10 cellular contexts compared by ENCODE assay signal in genomic region chr3:160395297-160395696, GRCh38. TPM values are rescaled to one million over a fixed set of nuclear protein-coding genes. Genes with fewer than 3 reads are reported as not detected.
DNase-seq lines count a peak whose midpoint lies in the region; ATAC-seq and TF ChIP-seq lines count a peak whose summit lies in the region.
"Had no signal": no experiment of that assay in that cellular context is flagged by ENCODE, and none has a peak within 500 bp of the region (broad histone marks: within the 10 kb centered on the region; RNA-seq: fewer than 3 reads in every experiment).

No MANE protein-coding gene starts in this region.

- peaks cover 88% of the 10 kb centered on the region for H3K79me2 ChIP-seq in SK-N-SH (ENCODE audit: insufficient read depth)

- H3K27me3 ChIP-seq in HUES48 (ENCODE audit: control insufficient read depth, insufficient read depth, low read length) (no peaks in the 10 kb centered on the region), SK-N-SH (ENCODE audit: insufficient read depth) (no peaks in the 10 kb centered on the region), Peyer's patch (no peaks in the 10 kb centered on the region)

- peak overlapping the region; percentile 63 for H3K27ac ChIP-seq in HUES48 (ENCODE audit: low read depth, low read length)
- peak overlapping the region; percentile 65 to 75 for H3K27ac ChIP-seq in SK-N-SH (ENCODE audit: low read depth in 2 of 2, low read length in 1 of 2)
- H3K27ac ChIP-seq in Peyer's patch: no peak overlapping the region

- no peak for TF ChIP-seq POLR2A in Peyer's patch (IDR thresholded peaks at IDR 0.05)

- peaks cover 4% of the 10 kb centered on the region; the same call in 1 of the 2 replicates for H3K4me1 ChIP-seq in HUES48 (ENCODE audit: control insufficient read depth, insufficient read depth, low read length)
- peaks cover 9 to 10% of the 10 kb centered on the region in 2 experiments; a peak in 2 of 4 replicates for H3K4me1 ChIP-seq in SK-N-SH (ENCODE audit: control insufficient read depth in 1 of 2, insufficient read depth in 2 of 2, low read depth in 1 of 2, low read length in 1 of 2)
- peaks cover 0 to 7% (median 3%) of the 10 kb centered on the region in 4 donors for H3K4me1 ChIP-seq in Peyer's patch

- H3K36me3 ChIP-seq in HUES48 (ENCODE audit: control insufficient read depth, insufficient read depth, low read length) (no peaks in the 10 kb centered on the region), SK-N-SH (replicated peaks in 1 of 2; ENCODE audit: control insufficient read depth in 1 of 2, insufficient read depth in 2 of 2, low read length in 1 of 2) (no peaks in the 10 kb centered on the region), Peyer's patch (no peaks in the 10 kb centered on the region)

- H4K20me1 ChIP-seq in SK-N-SH (ENCODE audit: insufficient read depth): no peaks in the 10 kb centered on the region

- H3F3A ChIP-seq in SK-N-SH (replicated peaks; ENCODE audit: insufficient read depth): peaks cover 15% of the 10 kb centered on the region

- H2AFZ ChIP-seq in SK-N-SH (ENCODE audit: low read depth): 0 out of 2 replicates have a peak overlapping the region, but pooled peaks have one; percentile 17

- peak overlapping the region; percentile 45 for H3K4me2 ChIP-seq in SK-N-SH

- H3K9me3 ChIP-seq in HUES48 (ENCODE audit: control insufficient read depth, insufficient read depth, low read length) (no peaks in the 10 kb centered on the region), SK-N-SH (no peaks in the 10 kb centered on the region), Peyer's patch (no peaks in the 10 kb centered on the region)

- CTCF ChIA-PET in SK-N-SH (lab: Yijun Ruan, JAX): interaction anchor here (0.7 to 1.3 kb wide), 3 partner anchors 53 to 232 kb away, joined by 3 to 4 read pairs (median 3); no protein-coding TSS in a partner anchor

- no peak for TF ChIP-seq CTCF in SK-N-SH (IDR thresholded peaks at IDR 0.05)
- no peak for TF ChIP-seq CTCF in fibroblast of villous mesenchyme (IDR thresholded peaks at IDR 0.05; ENCODE audit: insufficient read depth, low read depth, low read length)
- TF ChIP-seq CTCF in Peyer's patch (IDR thresholded peaks at IDR 0.05): no peak

- no peak overlapping the region for H3K4me3 ChIP-seq in HUES48 (ENCODE audit: low read depth, low read length)
- H3K4me3 ChIP-seq in SK-N-SH (ENCODE audit: low read depth in 2 of 2, low read length in 1 of 2): no peak overlapping the region; a peak in 2 of 4 replicates
- H3K4me3 ChIP-seq in fibroblast of villous mesenchyme (ENCODE audit: low read depth, low read length): no peak overlapping the region
- H3K4me3 ChIP-seq in Peyer's patch: no peak overlapping the region

- H3K9ac ChIP-seq in HUES48 (ENCODE audit: low read depth, low read length) (no peak overlapping the region), SK-N-SH (no peak overlapping the region; the same call in 1 of the 2 replicates)

- POLR2A ChIA-PET in SK-N-SH (lab: Yijun Ruan, JAX): no interaction called here

- no peaks in the 10 kb centered on the region for H3K9me2 ChIP-seq in SK-N-SH

- ATAC-seq in esophagus mucosa: no peak

- peak; percentile 12 for DNase-seq in Ammon's horn (ENCODE audit: low spot score)
- DNase-seq in SK-N-SH: no peak
- peak; percentile 33 for DNase-seq in fibroblast of villous mesenchyme (ENCODE audit: low read depth)
- DNase-seq in amygdala (lab: John Stamatoyannopoulos, UW): no peak
- DNase-seq in Peyer's patch: no peak
- DNase-seq in 8988T: no peak
- DNase-seq: NCI-H1930; stimulated activated CD4-positive, alpha-beta T cell treated with anti-CD3 and anti-CD28 coated beads, Interleukin-1b, Interleukin-23, amount 100 ng/mL, for 48 hours had no signal

- no peak for TF ChIP-seq RAD21 in SK-N-SH (IDR thresholded peaks at IDR 0.05; ENCODE audit: low read length)

- no peak; a peak in 1 of 4 replicates for TF ChIP-seq EP300 in SK-N-SH (IDR thresholded peaks at IDR 0.05; ENCODE audit: borderline replicate concordance in 1 of 2, low read depth in 1 of 2, low read length in 1 of 2)

TF ChIP-seq in SK-N-SH, 30 proteins besides CTCF, POLR2A, EP300 and RAD21:
- TF ChIP-seq GATA2 (CRISPR knock-in tag; IDR thresholded peaks at IDR 0.05): no peak
- TF ChIP-seq ELF1 (IDR thresholded peaks at IDR 0.05): 0 out of 2 replicates have a peak, but pooled peaks have one; percentile 25
- no peak for TF ChIP-seq YY1 (IDR thresholded peaks at IDR 0.05; ENCODE audit: low read depth)
- peak; percentile 28; the same call in 1 of the 2 replicates for TF ChIP-seq FOSL2 (IDR thresholded peaks at IDR 0.05; ENCODE audit: borderline replicate concordance, low read depth)
- TF ChIP-seq EZH2phosphoT487 (IDR thresholded peaks at IDR 0.05; ENCODE audit: borderline replicate concordance, low read depth): no peak
- peak; percentile 65 for TF ChIP-seq TCF12 (IDR thresholded peaks at IDR 0.05)
- peak; percentile 63; the same call in 1 of the 2 replicates for TF ChIP-seq MAX (IDR thresholded peaks at IDR 0.05; ENCODE audit: low read depth)
- no peak for TF ChIP-seq PBX3 (IDR thresholded peaks at IDR 0.05)
- TF ChIP-seq NRF1 (IDR thresholded peaks at IDR 0.05; ENCODE audit: low read depth, low read length): no peak
- peak; percentile 63 for TF ChIP-seq NFIC (IDR thresholded peaks at IDR 0.05; ENCODE audit: borderline replicate concordance)

RNA-seq across cellular contexts. Expression of gene IFT80, which starts 3.7 kb away (rescaled TPM):
- 10.5 and 17.4 TPM in 2 replicates for polyA plus RNA-seq in SK-N-SH (2012; rRNA removed)
- polyA plus RNA-seq in SK-N-SH (2012; cell fraction: cytosol; rRNA removed): 15.9 and 19.4 TPM in 2 replicates
- polyA plus RNA-seq in SK-N-SH (2012; cell fraction: nucleus; rRNA removed): 12.5 and 34.3 TPM in 2 replicates
- total RNA-seq in fibroblast of villous mesenchyme: 39.0 and 47.9 TPM in 2 replicates
- total RNA-seq in esophagus mucosa: 11.0 TPM
- total RNA-seq in Peyer's patch: 10 to 100 TPM; 10.5 to 35.5 (median 15.4) TPM

RNA-seq across cellular contexts. Expression of gene SMC4, which starts 4.2 kb away (rescaled TPM):
- polyA plus RNA-seq in SK-N-SH (2012; rRNA removed): 18.8 and 26.1 TPM in 2 replicates
- polyA plus RNA-seq in SK-N-SH (2012; cell fraction: cytosol; rRNA removed): 24.9 and 28.6 TPM in 2 replicates
- 30.2 and 48.3 TPM in 2 replicates for polyA plus RNA-seq in SK-N-SH (2012; cell fraction: nucleus; rRNA removed)
- total RNA-seq in fibroblast of villous mesenchyme (63.5 and 88.5 TPM in 2 replicates), esophagus mucosa (75.4 TPM), Peyer's patch (100 to 1,000 TPM in 1 of 4 donors, 10 to 100 TPM in 3; 34.3 to 123 (median 50.8) TPM)

RNA-seq across cellular contexts. Expression of gene TRIM59, which starts 54.3 kb away (rescaled TPM):
- polyA plus RNA-seq in SK-N-SH (2012; rRNA removed): 4.1 and 5.3 TPM in 2 replicates
- polyA plus RNA-seq in SK-N-SH (2012; cell fraction: cytosol; rRNA removed): 5.1 and 6.1 TPM in 2 replicates
- polyA plus RNA-seq in SK-N-SH (2012; cell fraction: nucleus; rRNA removed): 4.1 and 6.0 TPM in 2 replicates
- total RNA-seq in fibroblast of villous mesenchyme: 29.6 and 47.5 TPM in 2 replicates
- 10.3 TPM for total RNA-seq in esophagus mucosa
- total RNA-seq in Peyer's patch: 1 to 10 TPM; 1.7 to 6.7 (median 4.1) TPM

Comparison
In these comparisons a context has a peak if more than half of its experiments do, and no peak if none do; other contexts are left out.
1. DNase-seq: peak in Ammon's horn (single experiment) and fibroblast of villous mesenchyme (single experiment); none in SK-N-SH (single experiment), amygdala (0 of 56), Peyer's patch (0 of 3) and 8988T (single experiment).
2. H3K27ac ChIP-seq: peak in HUES48 (single experiment) and SK-N-SH (2 of 2); none in Peyer's patch (0 of 4).